15 cellular contexts compared by ENCODE assay signal in the genomic region with DNA sequence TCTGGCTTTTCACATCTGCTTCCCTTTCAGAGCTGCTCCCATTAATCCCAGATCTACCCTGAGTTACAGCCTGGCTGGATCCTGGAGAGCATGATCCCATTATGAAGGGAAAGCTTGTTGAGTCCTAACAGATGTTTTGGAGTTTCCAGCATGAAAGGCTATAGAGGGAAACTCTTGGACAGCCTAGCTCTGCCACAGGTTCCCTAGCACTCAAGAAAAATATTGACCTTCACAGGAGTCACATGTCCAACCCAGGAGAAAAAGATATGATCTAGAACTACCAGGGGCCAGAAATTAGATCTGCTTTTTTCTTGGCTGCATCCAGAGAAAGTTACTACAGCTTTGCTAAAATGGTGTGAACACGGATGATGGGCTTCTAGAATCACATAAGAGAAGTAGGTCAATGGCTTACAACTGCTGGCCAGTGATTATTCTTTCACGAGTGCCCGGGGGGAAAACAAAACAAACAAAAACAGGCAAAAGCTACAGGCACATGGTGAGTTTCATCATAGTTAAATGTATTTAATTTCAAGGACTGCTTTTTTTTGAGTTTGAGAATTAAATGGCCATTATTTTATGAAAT. TPM values are rescaled to one million over a fixed set of nuclear protein-coding genes. Genes with fewer than 3 reads are reported as not detected.
DNase-seq lines count a peak whose midpoint lies in the region; ATAC-seq and TF ChIP-seq lines count a peak whose summit lies in the region.
"Had no signal": no experiment of that assay in that cellular context is flagged by ENCODE, and none has a peak within 500 bp of the region (broad histone marks: within the 10 kb centered on the region; RNA-seq: fewer than 3 reads in every experiment).

No MANE protein-coding gene starts in this region.

- TF ChIP-seq CTCF in WERI-Rb-1 (IDR thresholded peaks at IDR 0.05; ENCODE audit: low read depth, low read length) (no peak), heart left ventricle (IDR thresholded peaks at IDR 0.05) (no peak)

- WGBS in heart left ventricle, 4 donors, result 36 to 50% (median 44%) methylated on average over 3 of the region's 3 CpGs

- H3K4me3 ChIP-seq in WERI-Rb-1 (ENCODE audit: low read depth, low read length), result no peak overlapping the region
- no peak overlapping the region for H3K4me3 ChIP-seq in heart left ventricle
- H3K4me3 ChIP-seq in Karpas-422 (ENCODE audit: low read length), result no peak overlapping the region
- H3K4me3 ChIP-seq: BLaER1 treated with 17β-estradiol and CSF1 and Interleukin-3, amounts not matched to agents 10 nM and 100 nM; GM23338; MG63 had no signal

- no peaks in the 10 kb centered on the region for H4K20me1 ChIP-seq in Karpas-422 (ENCODE audit: insufficient read depth, low read depth, low read length)

- H3K27ac Mint-ChIP-seq in activated T-cell treated with anti-CD3 and anti-CD28 coated beads, Interleukin-2, amount 50 U/mL, for 72 hours, result peak overlapping the region; percentile 27
- H3K27ac Mint-ChIP-seq in stimulated activated naive B cell treated with anti-CD40 and anti-IgM and Interleukin-4, amounts not matched to agents 10 μg/mL and 1 μg/mL and 100 μg/mL, for 72 hours, result peak overlapping the region; percentile 11
- H3K27ac Mint-ChIP-seq: GM23338 had no signal

- H2AFZ ChIP-seq in Karpas-422 (ENCODE audit: low read length), result no peak overlapping the region
- H2AFZ ChIP-seq: GM23338 had no signal

- peaks cover 7 to 38% of the 10 kb centered on the region in 2 donors for H3K36me3 Mint-ChIP-seq in activated T-cell treated with anti-CD3 and anti-CD28 coated beads, Interleukin-2, amount 50 U/mL, for 72 hours (ENCODE audit: insufficient read depth in 2 of 2)
- peaks cover 29 to 49% of the 10 kb centered on the region in 2 donors for H3K36me3 Mint-ChIP-seq in stimulated activated naive B cell treated with anti-CD40 and anti-IgM and Interleukin-4, amounts not matched to agents 10 μg/mL and 1 μg/mL and 100 μg/mL, for 72 hours

- H3K4me1 ChIP-seq in heart left ventricle (peaks cover 0 to 24% (median 8%) of the 10 kb centered on the region in 12 donors), Karpas-422 (ENCODE audit: low read length) (peaks cover 1% of the 10 kb centered on the region)

- H3K9me3 Mint-ChIP-seq in activated T-cell treated with anti-CD3 and anti-CD28 coated beads, Interleukin-2, amount 50 U/mL, for 72 hours, result no peaks in the 10 kb centered on the region
- no peaks in the 10 kb centered on the region for H3K9me3 Mint-ChIP-seq in stimulated activated naive B cell treated with anti-CD40 and anti-IgM and Interleukin-4, amounts not matched to agents 10 μg/mL and 1 μg/mL and 100 μg/mL, for 72 hours
- H3K9me3 Mint-ChIP-seq: GM23338 had no signal

- ATAC-seq in activated T-cell treated with anti-CD3 and anti-CD28 coated beads, Interleukin-2, amount 50 U/mL, for 72 hours (replicated peaks in 1 of 2), result no peak
- ATAC-seq in heart left ventricle, result peak in 3 of 4 donors; percentile 52 to 85 (median 79)
- no peak for ATAC-seq in stimulated activated naive B cell treated with anti-CD40 and anti-IgM and Interleukin-4, amounts not matched to agents 10 μg/mL and 1 μg/mL and 100 μg/mL, for 72 hours (replicated peaks)
- ATAC-seq: GM23338, HCT116 had no signal

- H3K27ac ChIP-seq in WERI-Rb-1, result no peak overlapping the region
- H3K27ac ChIP-seq in heart left ventricle, result peak overlapping the region in 2 of 12 donors; percentile 0 to 6
- H3K27ac ChIP-seq in Karpas-422 (ENCODE audit: low read length), result no peak overlapping the region
- H3K27ac ChIP-seq: BLaER1 treated with 17β-estradiol and CSF1 and Interleukin-3, amounts not matched to agents 10 nM and 100 nM; KMS-11 had no signal

- H3K4me1 Mint-ChIP-seq in activated T-cell treated with anti-CD3 and anti-CD28 coated beads, Interleukin-2, amount 50 U/mL, for 72 hours (ENCODE audit: low read depth), result peaks cover 4% of the 10 kb centered on the region
- peaks cover 0 to under 1% of the 10 kb centered on the region in 2 donors for H3K4me1 Mint-ChIP-seq in stimulated activated naive B cell treated with anti-CD40 and anti-IgM and Interleukin-4, amounts not matched to agents 10 μg/mL and 1 μg/mL and 100 μg/mL, for 72 hours
- H3K4me1 Mint-ChIP-seq: GM23338 had no signal

- TF ChIP-seq POLR2A in heart left ventricle (IDR thresholded peaks at IDR 0.05), result no peak

- no peaks in the 10 kb centered on the region for H3K9me3 ChIP-seq in WERI-Rb-1 (ENCODE audit: severe bottlenecking)
- H3K9me3 ChIP-seq in heart left ventricle, result no peaks in the 10 kb centered on the region
- no peaks in the 10 kb centered on the region for H3K9me3 ChIP-seq in Karpas-422 (ENCODE audit: low read length)
- H3K9me3 ChIP-seq: BLaER1 treated with 17β-estradiol and CSF1 and Interleukin-3, amounts not matched to agents 10 nM and 100 nM; MG63 had no signal

- intact Hi-C loops in heart left ventricle (cut with DNase I), result loop anchor here in 1 of 10 donors (5.0 to 10.0 kb wide), 2 partner anchors 53 to 161 kb away; no protein-coding TSS in a partner anchor

- no peaks in the 10 kb centered on the region for H3K9me2 ChIP-seq in Karpas-422 (replicated peaks; ENCODE audit: insufficient read depth, low read length)

- no peaks in the 10 kb centered on the region for H3K27me3 Mint-ChIP-seq in activated T-cell treated with anti-CD3 and anti-CD28 coated beads, Interleukin-2, amount 50 U/mL, for 72 hours (ENCODE audit: low read depth)
- H3K27me3 Mint-ChIP-seq in stimulated activated naive B cell treated with anti-CD40 and anti-IgM and Interleukin-4, amounts not matched to agents 10 μg/mL and 1 μg/mL and 100 μg/mL, for 72 hours, result no peaks in the 10 kb centered on the region

- no peak overlapping the region for H3K4me2 ChIP-seq in Karpas-422 (ENCODE audit: low read depth, low read length, poor library complexity, severe bottlenecking)
- H3K4me2 ChIP-seq: BLaER1 treated with 17β-estradiol and CSF1 and Interleukin-3, amounts not matched to agents 10 nM and 100 nM; GM23338; KMS-11 had no signal

- H3K9ac ChIP-seq in Karpas-422 (ENCODE audit: low read length), result no peak overlapping the region
- H3K9ac ChIP-seq: BLaER1 treated with 17β-estradiol and CSF1 and Interleukin-3, amounts not matched to agents 10 nM and 100 nM; KMS-11 had no signal

- peaks cover 22% of the 10 kb centered on the region for H3K79me2 ChIP-seq in Karpas-422 (ENCODE audit: low read length)

- no peaks in the 10 kb centered on the region for H3K27me3 ChIP-seq in WERI-Rb-1 (ENCODE audit: insufficient read depth, low read depth, severe bottlenecking)
- H3K27me3 ChIP-seq in heart left ventricle, result no peaks in the 10 kb centered on the region
- H3K27me3 ChIP-seq in Karpas-422 (ENCODE audit: low read length), result no peaks in the 10 kb centered on the region
- H3K27me3 ChIP-seq: BLaER1 treated with 17β-estradiol and CSF1 and Interleukin-3, amounts not matched to agents 10 nM and 100 nM; MG63 had no signal

- H3K4me3 Mint-ChIP-seq in activated T-cell treated with anti-CD3 and anti-CD28 coated beads, Interleukin-2, amount 50 U/mL, for 72 hours, result no peak overlapping the region
- H3K4me3 Mint-ChIP-seq in stimulated activated naive B cell treated with anti-CD40 and anti-IgM and Interleukin-4, amounts not matched to agents 10 μg/mL and 1 μg/mL and 100 μg/mL, for 72 hours, result no peak overlapping the region
- H3K4me3 Mint-ChIP-seq: GM23338 had no signal

- H3K36me3 ChIP-seq in WERI-Rb-1 (peaks cover 24% of the 10 kb centered on the region), heart left ventricle (peaks cover 0 to 100% (median 95%) of the 10 kb centered on the region in 9 donors), Karpas-422 (ENCODE audit: insufficient read depth, low read length) (peaks cover 51% of the 10 kb centered on the region)

- no peak for DNase-seq in activated T-cell treated with anti-CD3 and anti-CD28 coated beads, Interleukin-2, amount 50 U/mL, for 72 hours
- no peak for DNase-seq in activated T-cell treated with anti-CD3 and anti-CD28 coated beads, Interleukin-2, amount 50 U/mL, for 1 hour
- DNase-seq in WERI-Rb-1 (peak; percentile 36), heart left ventricle (no peak), Karpas-422 (no peak), iPS-NIHi7 (ENCODE audit: extremely low spot score) (no peak)
- DNase-seq in stimulated activated naive B cell treated with anti-CD40 and anti-IgM and Interleukin-4, amounts not matched to agents 10 μg/mL and 1 μg/mL and 100 μg/mL, for 72 hours, result no peak
- DNase-seq: MG63, NCI-H1092, NCI-H526 treated with DMSO at 0.1 percent for 48 hours, OCI-M1 had no signal

RNA-seq across cellular contexts. Expression of a gene that starts 15.9 kb away (rescaled TPM):
- total RNA-seq in activated T-cell treated with anti-CD3 and anti-CD28 coated beads, Interleukin-2, amount 50 U/mL, for 72 hours, result 10 to 100 TPM; 34.1 to 39.3 TPM
- 10 to 100 TPM; 15.6 to 47.6 (median 32.3) TPM for total RNA-seq in heart left ventricle
- 10 to 100 TPM; 11.0 to 17.6 TPM for polyA plus RNA-seq in heart left ventricle
- total RNA-seq in Karpas-422 (2014; rRNA removed; shearing (Covaris generic); ENCODE audit: low replicate concordance), result 22.6 and 24.6 TPM in 2 replicates

Comparison
In these comparisons a context has a peak if more than half of its experiments do, and no peak if none do; other contexts are left out.
1. ATAC-seq: peak in heart left ventricle (3 of 4); none in activated T-cell treated with anti-CD3 and anti-CD28 coated beads, Interleukin-2, amount 50 U/mL, for 72 hours (0 of 2) and stimulated activated naive B cell treated with anti-CD40 and anti-IgM and Interleukin-4, amounts not matched to agents 10 μg/mL and 1 μg/mL and 100 μg/mL, for 72 hours (0 of 2).